Comparison of ENCODE assay signal across 1 cellular context in the genomic region with DNA sequence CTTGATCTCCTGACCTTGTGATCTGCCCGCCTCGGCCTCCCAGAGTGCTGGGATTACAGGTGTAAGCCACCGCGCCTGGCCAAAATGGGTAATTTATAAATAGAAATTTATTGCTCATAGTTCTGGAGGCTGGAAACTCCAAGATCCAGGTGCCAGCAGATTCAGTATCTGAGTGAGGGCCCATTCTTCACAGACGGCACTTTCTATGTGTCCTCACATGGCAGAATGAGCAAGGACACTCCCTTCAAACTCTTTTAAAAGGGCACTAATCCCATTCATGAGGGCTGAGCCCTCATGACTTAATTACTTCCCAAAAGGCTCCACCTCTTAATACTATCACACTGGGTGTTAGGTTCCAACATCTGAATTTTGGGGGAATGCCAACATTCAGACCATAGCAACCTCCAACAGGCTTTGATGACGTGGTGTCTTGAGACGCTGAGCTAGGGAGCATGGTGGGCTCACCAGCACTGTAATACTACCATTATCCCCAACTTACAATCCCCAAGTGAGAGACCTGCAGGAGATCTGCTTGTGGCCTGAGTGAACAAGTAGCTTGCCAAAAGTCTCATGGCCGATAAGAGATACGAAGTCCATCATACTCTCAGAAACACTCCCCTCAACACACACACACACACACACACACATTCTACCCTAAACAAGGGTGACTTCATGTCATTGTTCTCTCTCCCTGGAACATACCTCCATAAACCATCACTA.
TF ChIP-seq lines count a peak whose summit lies in the region.

No MANE protein-coding gene starts in this region.

TF ChIP-seq in K562, 482 proteins besides CTCF, POLR2A, EP300 and RAD21 (continued from another document and continues in another):
- TF ChIP-seq, protein P1, sequence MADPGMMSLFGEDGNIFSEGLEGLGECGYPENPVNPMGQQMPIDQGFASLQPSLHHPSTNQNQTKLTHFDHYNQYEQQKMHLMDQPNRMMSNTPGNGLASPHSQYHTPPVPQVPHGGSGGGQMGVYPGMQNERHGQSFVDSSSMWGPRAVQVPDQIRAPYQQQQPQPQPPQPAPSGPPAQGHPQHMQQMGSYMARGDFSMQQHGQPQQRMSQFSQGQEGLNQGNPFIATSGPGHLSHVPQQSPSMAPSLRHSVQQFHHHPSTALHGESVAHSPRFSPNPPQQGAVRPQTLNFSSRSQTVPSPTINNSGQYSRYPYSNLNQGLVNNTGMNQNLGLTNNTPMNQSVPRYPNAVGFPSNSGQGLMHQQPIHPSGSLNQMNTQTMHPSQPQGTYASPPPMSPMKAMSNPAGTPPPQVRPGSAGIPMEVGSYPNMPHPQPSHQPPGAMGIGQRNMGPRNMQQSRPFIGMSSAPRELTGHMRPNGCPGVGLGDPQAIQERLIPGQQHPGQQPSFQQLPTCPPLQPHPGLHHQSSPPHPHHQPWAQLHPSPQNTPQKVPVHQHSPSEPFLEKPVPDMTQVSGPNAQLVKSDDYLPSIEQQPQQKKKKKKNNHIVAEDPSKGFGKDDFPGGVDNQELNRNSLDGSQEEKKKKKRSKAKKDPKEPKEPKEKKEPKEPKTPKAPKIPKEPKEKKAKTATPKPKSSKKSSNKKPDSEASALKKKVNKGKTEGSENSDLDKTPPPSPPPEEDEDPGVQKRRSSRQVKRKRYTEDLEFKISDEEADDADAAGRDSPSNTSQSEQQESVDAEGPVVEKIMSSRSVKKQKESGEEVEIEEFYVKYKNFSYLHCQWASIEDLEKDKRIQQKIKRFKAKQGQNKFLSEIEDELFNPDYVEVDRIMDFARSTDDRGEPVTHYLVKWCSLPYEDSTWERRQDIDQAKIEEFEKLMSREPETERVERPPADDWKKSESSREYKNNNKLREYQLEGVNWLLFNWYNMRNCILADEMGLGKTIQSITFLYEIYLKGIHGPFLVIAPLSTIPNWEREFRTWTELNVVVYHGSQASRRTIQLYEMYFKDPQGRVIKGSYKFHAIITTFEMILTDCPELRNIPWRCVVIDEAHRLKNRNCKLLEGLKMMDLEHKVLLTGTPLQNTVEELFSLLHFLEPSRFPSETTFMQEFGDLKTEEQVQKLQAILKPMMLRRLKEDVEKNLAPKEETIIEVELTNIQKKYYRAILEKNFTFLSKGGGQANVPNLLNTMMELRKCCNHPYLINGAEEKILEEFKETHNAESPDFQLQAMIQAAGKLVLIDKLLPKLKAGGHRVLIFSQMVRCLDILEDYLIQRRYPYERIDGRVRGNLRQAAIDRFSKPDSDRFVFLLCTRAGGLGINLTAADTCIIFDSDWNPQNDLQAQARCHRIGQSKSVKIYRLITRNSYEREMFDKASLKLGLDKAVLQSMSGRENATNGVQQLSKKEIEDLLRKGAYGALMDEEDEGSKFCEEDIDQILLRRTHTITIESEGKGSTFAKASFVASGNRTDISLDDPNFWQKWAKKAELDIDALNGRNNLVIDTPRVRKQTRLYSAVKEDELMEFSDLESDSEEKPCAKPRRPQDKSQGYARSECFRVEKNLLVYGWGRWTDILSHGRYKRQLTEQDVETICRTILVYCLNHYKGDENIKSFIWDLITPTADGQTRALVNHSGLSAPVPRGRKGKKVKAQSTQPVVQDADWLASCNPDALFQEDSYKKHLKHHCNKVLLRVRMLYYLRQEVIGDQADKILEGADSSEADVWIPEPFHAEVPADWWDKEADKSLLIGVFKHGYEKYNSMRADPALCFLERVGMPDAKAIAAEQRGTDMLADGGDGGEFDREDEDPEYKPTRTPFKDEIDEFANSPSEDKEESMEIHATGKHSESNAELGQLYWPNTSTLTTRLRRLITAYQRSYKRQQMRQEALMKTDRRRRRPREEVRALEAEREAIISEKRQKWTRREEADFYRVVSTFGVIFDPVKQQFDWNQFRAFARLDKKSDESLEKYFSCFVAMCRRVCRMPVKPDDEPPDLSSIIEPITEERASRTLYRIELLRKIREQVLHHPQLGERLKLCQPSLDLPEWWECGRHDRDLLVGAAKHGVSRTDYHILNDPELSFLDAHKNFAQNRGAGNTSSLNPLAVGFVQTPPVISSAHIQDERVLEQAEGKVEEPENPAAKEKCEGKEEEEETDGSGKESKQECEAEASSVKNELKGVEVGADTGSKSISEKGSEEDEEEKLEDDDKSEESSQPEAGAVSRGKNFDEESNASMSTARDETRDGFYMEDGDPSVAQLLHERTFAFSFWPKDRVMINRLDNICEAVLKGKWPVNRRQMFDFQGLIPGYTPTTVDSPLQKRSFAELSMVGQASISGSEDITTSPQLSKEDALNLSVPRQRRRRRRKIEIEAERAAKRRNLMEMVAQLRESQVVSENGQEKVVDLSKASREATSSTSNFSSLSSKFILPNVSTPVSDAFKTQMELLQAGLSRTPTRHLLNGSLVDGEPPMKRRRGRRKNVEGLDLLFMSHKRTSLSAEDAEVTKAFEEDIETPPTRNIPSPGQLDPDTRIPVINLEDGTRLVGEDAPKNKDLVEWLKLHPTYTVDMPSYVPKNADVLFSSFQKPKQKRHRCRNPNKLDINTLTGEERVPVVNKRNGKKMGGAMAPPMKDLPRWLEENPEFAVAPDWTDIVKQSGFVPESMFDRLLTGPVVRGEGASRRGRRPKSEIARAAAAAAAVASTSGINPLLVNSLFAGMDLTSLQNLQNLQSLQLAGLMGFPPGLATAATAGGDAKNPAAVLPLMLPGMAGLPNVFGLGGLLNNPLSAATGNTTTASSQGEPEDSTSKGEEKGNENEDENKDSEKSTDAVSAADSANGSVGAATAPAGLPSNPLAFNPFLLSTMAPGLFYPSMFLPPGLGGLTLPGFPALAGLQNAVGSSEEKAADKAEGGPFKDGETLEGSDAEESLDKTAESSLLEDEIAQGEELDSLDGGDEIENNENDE (IDR thresholded peaks at IDR 0.05; ENCODE audit: low read depth, low read length) = no peak
- no peak for TF ChIP-seq HNRNPK (IDR thresholded peaks at IDR 0.05; ENCODE audit: low read depth, low read length, poor library complexity, severe bottlenecking)
- TF ChIP-seq, protein P2, sequence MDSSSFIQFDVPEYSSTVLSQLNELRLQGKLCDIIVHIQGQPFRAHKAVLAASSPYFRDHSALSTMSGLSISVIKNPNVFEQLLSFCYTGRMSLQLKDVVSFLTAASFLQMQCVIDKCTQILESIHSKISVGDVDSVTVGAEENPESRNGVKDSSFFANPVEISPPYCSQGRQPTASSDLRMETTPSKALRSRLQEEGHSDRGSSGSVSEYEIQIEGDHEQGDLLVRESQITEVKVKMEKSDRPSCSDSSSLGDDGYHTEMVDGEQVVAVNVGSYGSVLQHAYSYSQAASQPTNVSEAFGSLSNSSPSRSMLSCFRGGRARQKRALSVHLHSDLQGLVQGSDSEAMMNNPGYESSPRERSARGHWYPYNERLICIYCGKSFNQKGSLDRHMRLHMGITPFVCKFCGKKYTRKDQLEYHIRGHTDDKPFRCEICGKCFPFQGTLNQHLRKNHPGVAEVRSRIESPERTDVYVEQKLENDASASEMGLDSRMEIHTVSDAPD (CRISPR knock-in tag; IDR thresholded peaks at IDR 0.05) = no peak
- no peak for TF ChIP-seq ZNF140 (CRISPR knock-in tag; IDR thresholded peaks at IDR 0.05)
- no peak for TF ChIP-seq ARID2 (IDR thresholded peaks at IDR 0.05)
- TF ChIP-seq BCOR (IDR thresholded peaks at IDR 0.05) = no peak
- TF ChIP-seq, protein P3, sequence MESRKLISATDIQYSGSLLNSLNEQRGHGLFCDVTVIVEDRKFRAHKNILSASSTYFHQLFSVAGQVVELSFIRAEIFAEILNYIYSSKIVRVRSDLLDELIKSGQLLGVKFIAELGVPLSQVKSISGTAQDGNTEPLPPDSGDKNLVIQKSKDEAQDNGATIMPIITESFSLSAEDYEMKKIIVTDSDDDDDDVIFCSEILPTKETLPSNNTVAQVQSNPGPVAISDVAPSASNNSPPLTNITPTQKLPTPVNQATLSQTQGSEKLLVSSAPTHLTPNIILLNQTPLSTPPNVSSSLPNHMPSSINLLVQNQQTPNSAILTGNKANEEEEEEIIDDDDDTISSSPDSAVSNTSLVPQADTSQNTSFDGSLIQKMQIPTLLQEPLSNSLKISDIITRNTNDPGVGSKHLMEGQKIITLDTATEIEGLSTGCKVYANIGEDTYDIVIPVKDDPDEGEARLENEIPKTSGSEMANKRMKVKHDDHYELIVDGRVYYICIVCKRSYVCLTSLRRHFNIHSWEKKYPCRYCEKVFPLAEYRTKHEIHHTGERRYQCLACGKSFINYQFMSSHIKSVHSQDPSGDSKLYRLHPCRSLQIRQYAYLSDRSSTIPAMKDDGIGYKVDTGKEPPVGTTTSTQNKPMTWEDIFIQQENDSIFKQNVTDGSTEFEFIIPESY (CRISPR knock-in tag; IDR thresholded peaks at IDR 0.05) = no peak
- TF ChIP-seq, protein P4, sequence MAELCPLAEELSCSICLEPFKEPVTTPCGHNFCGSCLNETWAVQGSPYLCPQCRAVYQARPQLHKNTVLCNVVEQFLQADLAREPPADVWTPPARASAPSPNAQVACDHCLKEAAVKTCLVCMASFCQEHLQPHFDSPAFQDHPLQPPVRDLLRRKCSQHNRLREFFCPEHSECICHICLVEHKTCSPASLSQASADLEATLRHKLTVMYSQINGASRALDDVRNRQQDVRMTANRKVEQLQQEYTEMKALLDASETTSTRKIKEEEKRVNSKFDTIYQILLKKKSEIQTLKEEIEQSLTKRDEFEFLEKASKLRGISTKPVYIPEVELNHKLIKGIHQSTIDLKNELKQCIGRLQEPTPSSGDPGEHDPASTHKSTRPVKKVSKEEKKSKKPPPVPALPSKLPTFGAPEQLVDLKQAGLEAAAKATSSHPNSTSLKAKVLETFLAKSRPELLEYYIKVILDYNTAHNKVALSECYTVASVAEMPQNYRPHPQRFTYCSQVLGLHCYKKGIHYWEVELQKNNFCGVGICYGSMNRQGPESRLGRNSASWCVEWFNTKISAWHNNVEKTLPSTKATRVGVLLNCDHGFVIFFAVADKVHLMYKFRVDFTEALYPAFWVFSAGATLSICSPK (IDR thresholded peaks at IDR 0.05; ENCODE audit: borderline replicate concordance) = no peak
- no peak for TF ChIP-seq HNRNPUL1 (IDR thresholded peaks at IDR 0.05; ENCODE audit: low read length)
- no peak for TF ChIP-seq SAFB (IDR thresholded peaks at IDR 0.05; ENCODE audit: borderline replicate concordance, low read depth, low read length)
- TF ChIP-seq, protein P5, sequence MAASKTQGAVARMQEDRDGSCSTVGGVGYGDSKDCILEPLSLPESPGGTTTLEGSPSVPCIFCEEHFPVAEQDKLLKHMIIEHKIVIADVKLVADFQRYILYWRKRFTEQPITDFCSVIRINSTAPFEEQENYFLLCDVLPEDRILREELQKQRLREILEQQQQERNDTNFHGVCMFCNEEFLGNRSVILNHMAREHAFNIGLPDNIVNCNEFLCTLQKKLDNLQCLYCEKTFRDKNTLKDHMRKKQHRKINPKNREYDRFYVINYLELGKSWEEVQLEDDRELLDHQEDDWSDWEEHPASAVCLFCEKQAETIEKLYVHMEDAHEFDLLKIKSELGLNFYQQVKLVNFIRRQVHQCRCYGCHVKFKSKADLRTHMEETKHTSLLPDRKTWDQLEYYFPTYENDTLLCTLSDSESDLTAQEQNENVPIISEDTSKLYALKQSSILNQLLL (CRISPR knock-in tag; IDR thresholded peaks at IDR 0.05; ENCODE audit: borderline replicate concordance) = no peak
- TF ChIP-seq NCOA4 (IDR thresholded peaks at IDR 0.05; ENCODE audit: partially characterized antibody) = no peak
- no peak for TF ChIP-seq XRCC5 (IDR thresholded peaks at IDR 0.05; ENCODE audit: low read depth, low read length)
- TF ChIP-seq MTA2 (IDR thresholded peaks at IDR 0.05; ENCODE audit: low read depth) = no peak; the same call in 1 of the 2 replicates
- no peak for TF ChIP-seq ZNF764 (CRISPR knock-in tag; IDR thresholded peaks at IDR 0.05; ENCODE audit: low read depth)
- TF ChIP-seq GABPA (tag; conservative IDR thresholded peaks at IDR 0.05; ENCODE audit: low read depth) = no peak
- TF ChIP-seq, protein P6, sequence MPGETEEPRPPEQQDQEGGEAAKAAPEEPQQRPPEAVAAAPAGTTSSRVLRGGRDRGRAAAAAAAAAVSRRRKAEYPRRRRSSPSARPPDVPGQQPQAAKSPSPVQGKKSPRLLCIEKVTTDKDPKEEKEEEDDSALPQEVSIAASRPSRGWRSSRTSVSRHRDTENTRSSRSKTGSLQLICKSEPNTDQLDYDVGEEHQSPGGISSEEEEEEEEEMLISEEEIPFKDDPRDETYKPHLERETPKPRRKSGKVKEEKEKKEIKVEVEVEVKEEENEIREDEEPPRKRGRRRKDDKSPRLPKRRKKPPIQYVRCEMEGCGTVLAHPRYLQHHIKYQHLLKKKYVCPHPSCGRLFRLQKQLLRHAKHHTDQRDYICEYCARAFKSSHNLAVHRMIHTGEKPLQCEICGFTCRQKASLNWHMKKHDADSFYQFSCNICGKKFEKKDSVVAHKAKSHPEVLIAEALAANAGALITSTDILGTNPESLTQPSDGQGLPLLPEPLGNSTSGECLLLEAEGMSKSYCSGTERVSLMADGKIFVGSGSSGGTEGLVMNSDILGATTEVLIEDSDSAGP (CRISPR knock-in tag; IDR thresholded peaks at IDR 0.05) = no peak
- no peak for TF ChIP-seq HNRNPH1 (optimal IDR thresholded peaks at IDR 0.05; ENCODE audit: low read depth, low read length)
- no peak for TF ChIP-seq PYGO2 (tag; IDR thresholded peaks at IDR 0.05)
- no peak for TF ChIP-seq POLR3A (IDR thresholded peaks at IDR 0.05; ENCODE audit: borderline replicate concordance, extremely low read depth, insufficient read depth, insufficient read length)
- no peak for TF ChIP-seq SPI1 (IDR thresholded peaks at IDR 0.05; ENCODE audit: borderline replicate concordance, low read depth, low read length)
- TF ChIP-seq CBFA2T2 (conservative IDR thresholded peaks at IDR 0.05) = no peak
- TF ChIP-seq KDM5B (IDR thresholded peaks at IDR 0.05; ENCODE audit: insufficient replicate concordance, low read depth, low read length) = no peak
- TF ChIP-seq DPF2 (IDR thresholded peaks at IDR 0.05) = peak; percentile 60; the same call in 1 of the 2 replicates
- TF ChIP-seq, protein P7, sequence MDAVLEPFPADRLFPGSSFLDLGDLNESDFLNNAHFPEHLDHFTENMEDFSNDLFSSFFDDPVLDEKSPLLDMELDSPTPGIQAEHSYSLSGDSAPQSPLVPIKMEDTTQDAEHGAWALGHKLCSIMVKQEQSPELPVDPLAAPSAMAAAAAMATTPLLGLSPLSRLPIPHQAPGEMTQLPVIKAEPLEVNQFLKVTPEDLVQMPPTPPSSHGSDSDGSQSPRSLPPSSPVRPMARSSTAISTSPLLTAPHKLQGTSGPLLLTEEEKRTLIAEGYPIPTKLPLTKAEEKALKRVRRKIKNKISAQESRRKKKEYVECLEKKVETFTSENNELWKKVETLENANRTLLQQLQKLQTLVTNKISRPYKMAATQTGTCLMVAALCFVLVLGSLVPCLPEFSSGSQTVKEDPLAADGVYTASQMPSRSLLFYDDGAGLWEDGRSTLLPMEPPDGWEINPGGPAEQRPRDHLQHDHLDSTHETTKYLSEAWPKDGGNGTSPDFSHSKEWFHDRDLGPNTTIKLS (IDR thresholded peaks at IDR 0.05; ENCODE audit: borderline replicate concordance, low read depth) = peak; percentile 25; the same call in 1 of the 2 replicates
- TF ChIP-seq SIRT6 (IDR thresholded peaks at IDR 0.05; ENCODE audit: low read depth, low read length) = no peak
- TF ChIP-seq SRSF3 (IDR thresholded peaks at IDR 0.05; ENCODE audit: insufficient read depth, low read length) = no peak
- TF ChIP-seq DIDO1 (tag; IDR thresholded peaks at IDR 0.05; ENCODE audit: low read depth) = no peak
